14 cellular contexts compared by ENCODE assay signal in genomic region chr11:115874843-115875242, GRCh38.
DNase-seq lines count a peak whose midpoint lies in the region; ATAC-seq and TF ChIP-seq lines count a peak whose summit lies in the region.
"Had no signal": no experiment of that assay in that cellular context is flagged by ENCODE, and none has a peak within 500 bp of the region (broad histone marks: within the 10 kb centered on the region; RNA-seq: fewer than 3 reads in every experiment).

No MANE protein-coding gene starts in this region.

- no peaks in the 10 kb centered on the region for H3K36me3 Mint-ChIP-seq in activated T-helper 1 cell treated with anti-CD3 and anti-CD28 coated beads, Interleukin-12 subunit alpha, Interleukin-12 subunit beta, Interleukin-2, Interleukin-4 antibody, amounts not matched to agents 30 ng/mL and 10 ng/mL and 1 ng/mL, durations not matched to agents 14 hours and 24 hours and 36 hours (ENCODE audit: low read depth)
- H3K36me3 Mint-ChIP-seq: stimulated activated naive B cell treated with anti-CD40 and anti-IgM and Interleukin-4, amounts not matched to agents 10 μg/mL and 1 μg/mL and 100 μg/mL, for 72 hours had no signal

- H3K27me3 Mint-ChIP-seq in activated T-helper 1 cell treated with anti-CD3 and anti-CD28 coated beads, Interleukin-12 subunit alpha, Interleukin-12 subunit beta, Interleukin-2, Interleukin-4 antibody, amounts not matched to agents 30 ng/mL and 10 ng/mL and 1 ng/mL, durations not matched to agents 14 hours and 24 hours and 36 hours (ENCODE audit: insufficient read depth) = peaks cover 4% of the 10 kb centered on the region
- H3K27me3 Mint-ChIP-seq: stimulated activated naive B cell treated with anti-CD40 and anti-IgM and Interleukin-4, amounts not matched to agents 10 μg/mL and 1 μg/mL and 100 μg/mL, for 72 hours had no signal

- no peaks in the 10 kb centered on the region for H3K9me3 ChIP-seq in suprapubic skin

- H3K4me3 ChIP-seq in GM06990 (replicated peaks; ENCODE audit: low read depth, low read length) (no peak overlapping the region), suprapubic skin (no peak overlapping the region)
- H3K4me3 ChIP-seq: lung had no signal

- intact Hi-C loops in activated T-helper 1 cell treated with anti-CD3 and anti-CD28 coated beads, Interleukin-12 subunit alpha, Interleukin-12 subunit beta, Interleukin-2, Interleukin-4 antibody, amounts not matched to agents 30 ng/mL and 10 ng/mL and 1 ng/mL, durations not matched to agents 14 hours and 24 hours and 36 hours (cut with micrococcal nuclease) = no loop called here

- H3K36me3 ChIP-seq in GM06990 (ENCODE audit: control insufficient read depth, insufficient read depth, low read length) = no peaks in the 10 kb centered on the region
- no peaks in the 10 kb centered on the region for H3K36me3 ChIP-seq in suprapubic skin

- no peak for TF ChIP-seq POLR2A in suprapubic skin (IDR thresholded peaks at IDR 0.05)

- no peaks in the 10 kb centered on the region for H3K4me1 Mint-ChIP-seq in activated T-helper 1 cell treated with anti-CD3 and anti-CD28 coated beads, Interleukin-12 subunit alpha, Interleukin-12 subunit beta, Interleukin-2, Interleukin-4 antibody, amounts not matched to agents 30 ng/mL and 10 ng/mL and 1 ng/mL, durations not matched to agents 14 hours and 24 hours and 36 hours (ENCODE audit: low read depth)

- H3K9me3 Mint-ChIP-seq in activated T-helper 1 cell treated with anti-CD3 and anti-CD28 coated beads, Interleukin-12 subunit alpha, Interleukin-12 subunit beta, Interleukin-2, Interleukin-4 antibody, amounts not matched to agents 30 ng/mL and 10 ng/mL and 1 ng/mL, durations not matched to agents 14 hours and 24 hours and 36 hours = no peaks in the 10 kb centered on the region

- WGBS in suprapubic skin = 90% methylated on average over 4 of the region's 4 CpGs

- TF ChIP-seq CTCF in GM06990 (IDR thresholded peaks at IDR 0.05; ENCODE audit: insufficient read depth, low read length, poor library complexity, severe bottlenecking) = no peak
- TF ChIP-seq CTCF in suprapubic skin (IDR thresholded peaks at IDR 0.05) = no peak

- DNase-seq in GM06990 (ENCODE audit: extremely low read depth, insufficient read length) = peak; percentile 63
- DNase-seq in activated T-helper 1 cell treated with anti-CD3 and anti-CD28 coated beads, Interleukin-12 subunit alpha, Interleukin-12 subunit beta, Interleukin-2, Interleukin-4 antibody, amounts not matched to agents 30 ng/mL and 10 ng/mL and 1 ng/mL, durations not matched to agents 14 hours and 24 hours and 36 hours (ENCODE audit: low spot score) = no peak
- no peak for DNase-seq in activated CD8-positive, alpha-beta memory T cell treated with anti-CD3 and anti-CD28 coated beads, Interleukin-2, amount 50 U/mL, for 48 hours
- no peak for DNase-seq in suprapubic skin (ENCODE audit: low spot score in 2 of 2)
- no peak for DNase-seq in NCI-H187 treated with DMSO at 0.1 percent for 48 hours (lab: John Stamatoyannopoulos, UW)
- DNase-seq: DND-41; NCI-H146; NK-92 treated with Interleukin-12 subunit alpha and Interleukin-12 subunit beta, amount 100 ng/mL, for 24 hours; nucleus accumbens; stimulated activated naive B cell treated with anti-CD40 and anti-IgM and Interleukin-4, amounts not matched to agents 10 μg/mL and 1 μg/mL and 100 μg/mL, for 72 hours had no signal

- no peak overlapping the region for H3K4me3 Mint-ChIP-seq in activated T-helper 1 cell treated with anti-CD3 and anti-CD28 coated beads, Interleukin-12 subunit alpha, Interleukin-12 subunit beta, Interleukin-2, Interleukin-4 antibody, amounts not matched to agents 30 ng/mL and 10 ng/mL and 1 ng/mL, durations not matched to agents 14 hours and 24 hours and 36 hours
- H3K4me3 Mint-ChIP-seq: stimulated activated naive B cell treated with anti-CD40 and anti-IgM and Interleukin-4, amounts not matched to agents 10 μg/mL and 1 μg/mL and 100 μg/mL, for 72 hours had no signal

- ATAC-seq in GM19025 (IDR thresholded peaks at IDR 0.05; ENCODE audit: low read depth, unreplicated experiment) (peak; percentile 68), HG02588 (IDR thresholded peaks at IDR 0.05; ENCODE audit: unreplicated experiment) (peak; percentile 79), HG03354 (IDR thresholded peaks at IDR 0.05; ENCODE audit: poor library complexity, severe bottlenecking, unreplicated experiment) (peak; percentile 81)

- H3K27me3 ChIP-seq in GM06990 (replicated peaks; ENCODE audit: control insufficient read depth, insufficient read depth, low read length) (no peaks in the 10 kb centered on the region), suprapubic skin (no peaks in the 10 kb centered on the region)

- no peak overlapping the region for H3K27ac ChIP-seq in suprapubic skin

- no peaks in the 10 kb centered on the region for H3K4me1 ChIP-seq in suprapubic skin

- TF ChIP-seq EP300 in suprapubic skin (IDR thresholded peaks at IDR 0.05) = no peak

- H3K27ac Mint-ChIP-seq in activated T-helper 1 cell treated with anti-CD3 and anti-CD28 coated beads, Interleukin-12 subunit alpha, Interleukin-12 subunit beta, Interleukin-2, Interleukin-4 antibody, amounts not matched to agents 30 ng/mL and 10 ng/mL and 1 ng/mL, durations not matched to agents 14 hours and 24 hours and 36 hours = no peak overlapping the region
- H3K27ac Mint-ChIP-seq: stimulated activated naive B cell treated with anti-CD40 and anti-IgM and Interleukin-4, amounts not matched to agents 10 μg/mL and 1 μg/mL and 100 μg/mL, for 72 hours had no signal
